ENCODE assay signal across 24 cellular contexts in the genomic region with DNA sequence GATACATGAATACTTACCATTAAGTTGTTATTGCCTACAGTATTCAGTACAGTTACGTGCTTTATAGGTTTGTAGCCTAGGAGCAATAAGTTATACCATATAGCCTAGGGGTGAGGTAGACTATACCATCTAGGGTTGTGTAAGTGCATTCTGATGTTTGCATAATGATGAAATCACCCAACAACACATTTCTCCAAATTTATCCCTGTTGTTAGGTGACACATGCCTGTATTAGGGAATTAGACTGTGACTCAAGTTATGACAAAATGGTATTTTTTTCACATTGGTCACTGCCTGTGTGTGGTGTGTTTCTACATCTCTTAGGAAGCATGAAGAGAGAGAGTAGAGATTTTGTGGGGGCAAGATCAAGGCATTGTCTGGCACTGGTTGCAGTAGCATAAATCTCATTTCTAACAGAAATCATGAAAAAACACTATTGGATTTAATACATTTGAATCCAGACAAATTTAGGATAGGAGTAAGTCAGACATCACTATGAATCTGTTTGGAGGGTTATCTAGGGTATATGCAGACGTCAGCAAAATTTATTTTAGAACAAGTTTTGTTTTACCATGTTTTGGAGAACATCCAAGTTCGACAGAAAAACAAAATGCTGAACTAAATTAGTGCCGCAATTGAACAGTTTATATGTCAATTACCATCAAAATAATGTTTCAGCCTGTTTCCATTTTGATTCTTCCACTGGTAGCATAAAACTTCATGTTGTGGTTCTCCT.
DNase-seq lines count a peak whose midpoint lies in the region; ATAC-seq, FAIRE-seq and TF ChIP-seq lines count a peak whose summit lies in the region.
"Had no signal": no experiment of that assay in that cellular context is flagged by ENCODE, and none has a peak within 500 bp of the region (broad histone marks: within the 10 kb centered on the region; RNA-seq: fewer than 3 reads in every experiment).

No MANE protein-coding gene starts in this region.

- TF ChIP-seq EP300 in HepG2 (IDR thresholded peaks at IDR 0.05; ENCODE audit: low read depth in 2 of 2, low read length in 2 of 2) (no peak), HepG2 (CRISPR knock-in tag; IDR thresholded peaks at IDR 0.05; ENCODE audit: borderline replicate concordance) (no peak)

- no TSS peak for BruUV-seq in HepG2 (replicated peaks; lab: Mats Ljungman, UMichigan)

- no peak overlapping the region for H3K4me3 ChIP-seq in HepG2 (replicated peaks in 1 of 3; ENCODE audit: insufficient read depth in 1 of 3, low read depth in 2 of 3, low read length in 3 of 3)
- H3K4me3 ChIP-seq in right lobe of liver: no peak overlapping the region
- no peak overlapping the region for H3K4me3 ChIP-seq in RWPE2 (ENCODE audit: severe bottlenecking)
- no peak overlapping the region for H3K4me3 ChIP-seq in fibroblast of mammary gland (ENCODE audit: control insufficient read depth, low read depth, low read length)
- H3K4me3 ChIP-seq: BLaER1, spleen, tibial nerve had no signal

- ATAC-seq in HepG2 (no peak), right lobe of liver (no peak), RWPE2 (ENCODE audit: low read depth) (peak; percentile 74)

- FAIRE-seq in HepG2 (lab: Jason Lieb, UNC) (no peak), GM12891 (lab: Jason Lieb, UNC) (no peak)
- FAIRE-seq: A204.1 had no signal

- H3K4me1 ChIP-seq in HepG2 (ENCODE audit: insufficient read depth, low read length) (no peaks in the 10 kb centered on the region), right lobe of liver (no peaks in the 10 kb centered on the region), RWPE2 (ENCODE audit: insufficient read depth, poor library complexity, severe bottlenecking) (no peaks in the 10 kb centered on the region)
- H3K4me1 ChIP-seq: BLaER1, Caco-2, spleen, tibial nerve had no signal

- 1% methylated on average over 4 of the region's 4 CpGs for WGBS in HepG2 (ENCODE audit: low lambda C conversion rate)
- WGBS in right lobe of liver (ENCODE audit: insufficient coverage, low coverage, low lambda C conversion rate, missing lambda C conversion rate): 36% methylated on average over 4 of the region's 4 CpGs

- H3K27me3 ChIP-seq in HepG2 (ENCODE audit: control insufficient read depth in 1 of 2, insufficient read depth in 2 of 2, low read length in 2 of 2) (no peaks in the 10 kb centered on the region), right lobe of liver (no peaks in the 10 kb centered on the region), RWPE2 (ENCODE audit: insufficient read depth, poor library complexity, severe bottlenecking) (no peaks in the 10 kb centered on the region)
- H3K27me3 ChIP-seq: BLaER1, neutrophil, spleen, tibial nerve had no signal

- intact Hi-C loops in HepG2 (cut with micrococcal nuclease; ENCODE audit: unreplicated experiment) (no loop called here), right lobe of liver (cut with DNase I) (no loop called here)

- TF ChIP-seq RAD21 in HepG2 (CRISPR knock-in tag; IDR thresholded peaks at IDR 0.05): no peak

- H2AFZ ChIP-seq in HepG2 (ENCODE audit: low read length): no peak overlapping the region

- no peaks in the 10 kb centered on the region for H3K36me3 ChIP-seq in HepG2 (replicated peaks in 1 of 2; ENCODE audit: control insufficient read depth in 1 of 2, insufficient read depth in 2 of 2, low read length in 2 of 2)
- no peaks in the 10 kb centered on the region for H3K36me3 ChIP-seq in right lobe of liver
- H3K36me3 ChIP-seq in RWPE2 (ENCODE audit: low read depth): no peaks in the 10 kb centered on the region
- H3K36me3 ChIP-seq: BLaER1, neutrophil, spleen, tibial nerve had no signal

- no peak for DNase-seq in HepG2 (ENCODE audit: low spot score)
- DNase-seq in right lobe of liver: no peak
- DNase-seq in RWPE2 (ENCODE audit: low spot score): no peak
- DNase-seq in fibroblast of mammary gland (ENCODE audit: low read depth): peak; percentile 66
- DNase-seq in stromal cell of bone marrow (ENCODE audit: low read depth): peak; percentile 38
- no peak for DNase-seq in anterior cingulate cortex (lab: John Stamatoyannopoulos, UW)
- no peak for DNase-seq in GM12891 (ENCODE audit: insufficient read length, low spot score)
- no peak for DNase-seq in DMS 273 treated with DMSO at 0.1 percent for 48 hours (lab: John Stamatoyannopoulos, UW)
- DNase-seq: activated CD4-positive, alpha-beta T cell treated with anti-CD3 and anti-CD28 coated beads, Interleukin-2, amount 10 ng/mL, durations not matched to agents 24 days and 14 days; activated naive CD4-positive, alpha-beta T cell treated with anti-CD3 and anti-CD28 coated beads, Interleukin-2, amount 10 ng/mL, durations not matched to agents 7 days and 5 days; aorta; Caco-2; NCI-H1417 treated with DMSO at 0.1 percent for 48 hours; NCI-H2107; NCI-H510A; NK-92 treated with Interleukin-12 subunit alpha and Interleukin-12 subunit beta, amount 100 ng/mL, for 24 hours; SK-N-SH; spleen; stimulated activated CD4-positive, alpha-beta T cell treated with anti-CD3 and anti-CD28 coated beads, Interleukin-4, amount 100 ng/mL, for 24 hours had no signal

- in situ Hi-C loops in HepG2 (cut with HindIII; ENCODE audit: extremely low pct_ligation_motif_present, low pct_unique_long_range_greater_than_20kb): no loop called here

- H3K27ac ChIP-seq in HepG2 (ENCODE audit: extremely low read length, insufficient read depth, low read length) (no peak overlapping the region), right lobe of liver (no peak overlapping the region), RWPE2 (ENCODE audit: poor library complexity, severe bottlenecking) (no peak overlapping the region)
- H3K27ac ChIP-seq: BLaER1, neutrophil, spleen, tibial nerve, VCaP had no signal

- H4K20me1 ChIP-seq in HepG2 (ENCODE audit: insufficient read depth, low read length): no peaks in the 10 kb centered on the region
- H4K20me1 ChIP-seq: BLaER1 had no signal

- H3K9ac ChIP-seq in HepG2 (ENCODE audit: insufficient read depth, low read depth, low read length): no peak overlapping the region
- H3K9ac ChIP-seq: BLaER1, SK-N-SH had no signal

- H3K9me3 ChIP-seq in HepG2 (ENCODE audit: low read length) (no peaks in the 10 kb centered on the region), right lobe of liver (no peaks in the 10 kb centered on the region), RWPE2 (ENCODE audit: severe bottlenecking) (no peaks in the 10 kb centered on the region)
- H3K9me3 ChIP-seq: BLaER1, Caco-2, neutrophil, SK-N-SH, spleen, tibial nerve had no signal

- TF ChIP-seq POLR2A in HepG2 (IDR thresholded peaks at IDR 0.05; ENCODE audit: insufficient read depth in 1 of 2, low read depth in 2 of 2, low read length in 2 of 2) (no peak), right lobe of liver (IDR thresholded peaks at IDR 0.05) (no peak), GM12891 (IDR thresholded peaks at IDR 0.05; ENCODE audit: low read depth, low read length) (no peak)

- no peaks in the 10 kb centered on the region for H3K79me2 ChIP-seq in HepG2 (ENCODE audit: insufficient read depth, low read length)

- POLR2A ChIA-PET in HepG2 (lab: Yijun Ruan, JAX): no interaction called here

- CTCF ChIA-PET in HepG2 (lab: Yijun Ruan, JAX; ENCODE audit: low intra/inter-chr PET ratio, low total read pairs): no interaction called here

- no peak for TF ChIP-seq CTCF in HepG2 (CRISPR knock-in tag; IDR thresholded peaks at IDR 0.05)
- TF ChIP-seq CTCF in right lobe of liver (IDR thresholded peaks at IDR 0.05): no peak
- TF ChIP-seq CTCF in RWPE2 (IDR thresholded peaks at IDR 0.05; ENCODE audit: poor library complexity, severe bottlenecking): no peak
- no peak for TF ChIP-seq CTCF in fibroblast of mammary gland (conservative IDR thresholded peaks at IDR 0.05; ENCODE audit: control insufficient read depth, insufficient read depth, low read depth, low read length)

- no peak overlapping the region for H3K4me2 ChIP-seq in HepG2 (ENCODE audit: low read depth, low read length)
- H3K4me2 ChIP-seq: BLaER1, SK-N-SH had no signal

TF ChIP-seq in HepG2, 621 proteins besides CTCF, POLR2A, EP300 and RAD21:
- TF ChIP-seq, protein P1, sequence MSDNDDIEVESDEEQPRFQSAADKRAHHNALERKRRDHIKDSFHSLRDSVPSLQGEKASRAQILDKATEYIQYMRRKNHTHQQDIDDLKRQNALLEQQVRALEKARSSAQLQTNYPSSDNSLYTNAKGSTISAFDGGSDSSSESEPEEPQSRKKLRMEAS (IDR thresholded peaks at IDR 0.05): no peak
- TF ChIP-seq MAFK (conservative IDR thresholded peaks at IDR 0.05 in 1 of 2, IDR thresholded peaks at IDR 0.05 in 1 of 2; ENCODE audit: low read length in 2 of 2) (peak; percentile 95 to 99), MAFF (IDR thresholded peaks at IDR 0.05; ENCODE audit: low read depth, low read length) (peak; percentile 98)

TF ChIP-seq in GM12891, 5 proteins besides CTCF, POLR2A, EP300 and RAD21:
- no peak for TF ChIP-seq POU2F2 (IDR thresholded peaks at IDR 0.05; ENCODE audit: low read depth, low read length)
- no peak for TF ChIP-seq TAF1 (IDR thresholded peaks at IDR 0.05; ENCODE audit: low read depth, low read length)
- TF ChIP-seq SPI1 (IDR thresholded peaks at IDR 0.05; ENCODE audit: low read depth, low read length): no peak
- no peak for TF ChIP-seq POLR2AphosphoS5 (IDR thresholded peaks at IDR 0.05; ENCODE audit: low read depth, low read length)
- TF ChIP-seq PAX5 (IDR thresholded peaks at IDR 0.05; ENCODE audit: insufficient read depth, low read length, severe bottlenecking): no peak

Comparison
In these comparisons a context has a peak if more than half of its experiments do, and no peak if none do; other contexts are left out.
1. DNase-seq: peak in fibroblast of mammary gland (single experiment) and stromal cell of bone marrow (single experiment); none in HepG2 (single experiment), right lobe of liver (0 of 3), RWPE2 (single experiment), anterior cingulate cortex (0 of 58), GM12891 (single experiment) and DMS 273 treated with DMSO at 0.1 percent for 48 hours (single experiment).